ENCODE assay signal across 14 cellular contexts in genomic region chr1:241839369-241839990, GRCh38. TPM values are rescaled to one million over a fixed set of nuclear protein-coding genes. Genes with fewer than 3 reads are reported as not detected.
DNase-seq lines count a peak whose midpoint lies in the region; ATAC-seq and TF ChIP-seq lines count a peak whose summit lies in the region.
"Had no signal": no experiment of that assay in that cellular context is flagged by ENCODE, and none has a peak within 500 bp of the region (broad histone marks: within the 10 kb centered on the region; RNA-seq: fewer than 3 reads in every experiment).

No MANE protein-coding gene starts in this region.

- H2BK5ac ChIP-seq in IMR-90 (ENCODE audit: low read depth, low read length, poor library complexity, severe bottlenecking), result peak overlapping the region; percentile 100

- no peak overlapping the region for H2AFZ ChIP-seq in IMR-90 (replicated peaks; ENCODE audit: low read length, poor library complexity)

- peaks cover 4% of the 10 kb centered on the region for H3K27me3 Mint-ChIP-seq in activated naive CD8-positive, alpha-beta T cell treated with anti-CD3 and anti-CD28 coated beads, Interleukin-2, amount 50 U/mL, for 24 hours
- H3K27me3 Mint-ChIP-seq in activated naive CD8-positive, alpha-beta T cell treated with anti-CD3 and anti-CD28 coated beads for 36 hours, result peaks cover 7% of the 10 kb centered on the region
- no peaks in the 10 kb centered on the region for H3K27me3 Mint-ChIP-seq in stimulated activated naive B cell treated with anti-CD40 and anti-IgM and Interleukin-4, amounts not matched to agents 10 μg/mL and 1 μg/mL and 100 μg/mL, for 72 hours
- H3K27me3 Mint-ChIP-seq in natural killer cell treated with Interleukin-12 subunit alpha and Interleukin-12 subunit beta and Interleukin-15 and Interleukin-18, amount 100 ng/mL, for 72 hours, result peaks cover 27 to 41% of the 10 kb centered on the region in 2 donors
- H3K27me3 Mint-ChIP-seq: IgD-negative memory B cell had no signal

- peaks cover 2% of the 10 kb centered on the region; the same call in 1 of the 2 replicates for H4K20me1 ChIP-seq in IMR-90 (ENCODE audit: insufficient read depth, low read length)

- H3K79me1 ChIP-seq in IMR-90 (ENCODE audit: low read depth in 1 of 2, low read length in 2 of 2), result no peaks in the 10 kb centered on the region

- H3K14ac ChIP-seq in IMR-90 (replicated peaks; ENCODE audit: low read depth, low read length), result peak overlapping the region; percentile 72; the same call in 1 of the 2 replicates

- no peak overlapping the region for H3K56ac ChIP-seq in IMR-90 (ENCODE audit: extremely low read depth, insufficient read depth, low read length)

- no peak for DNase-seq in activated naive CD8-positive, alpha-beta T cell treated with anti-CD3 and anti-CD28 coated beads, Interleukin-2, amount 50 U/mL, for 24 hours
- DNase-seq in activated naive CD8-positive, alpha-beta T cell treated with anti-CD3 and anti-CD28 coated beads for 36 hours, result no peak
- DNase-seq in IMR-90, result no peak
- no peak for DNase-seq in stimulated activated naive B cell treated with anti-CD40 and anti-IgM and Interleukin-4, amounts not matched to agents 10 μg/mL and 1 μg/mL and 100 μg/mL, for 72 hours
- no peak for DNase-seq in natural killer cell treated with Interleukin-12 subunit alpha and Interleukin-12 subunit beta and Interleukin-15 and Interleukin-18, amount 100 ng/mL, for 72 hours (ENCODE audit: low spot score)
- no peak for DNase-seq in midbrain (lab: John Stamatoyannopoulos, UW)
- DNase-seq: activated T-cell treated with anti-CD3 and anti-CD28 coated beads, Interleukin-2, amount 50 U/mL, for 1 hour; COR-L47; immature natural killer cell; NCI-H146; uterus had no signal

- H3K4me3 Mint-ChIP-seq in activated naive CD8-positive, alpha-beta T cell treated with anti-CD3 and anti-CD28 coated beads, Interleukin-2, amount 50 U/mL, for 24 hours, result no peak overlapping the region
- no peak overlapping the region for H3K4me3 Mint-ChIP-seq in activated naive CD8-positive, alpha-beta T cell treated with anti-CD3 and anti-CD28 coated beads for 36 hours
- H3K4me3 Mint-ChIP-seq in stimulated activated naive B cell treated with anti-CD40 and anti-IgM and Interleukin-4, amounts not matched to agents 10 μg/mL and 1 μg/mL and 100 μg/mL, for 72 hours, result peak overlapping the region; percentile 25 to 55
- H3K4me3 Mint-ChIP-seq in natural killer cell treated with Interleukin-12 subunit alpha and Interleukin-12 subunit beta and Interleukin-15 and Interleukin-18, amount 100 ng/mL, for 72 hours, result no peak overlapping the region
- H3K4me3 Mint-ChIP-seq: immature natural killer cell had no signal

- CTCF ChIA-PET in IMR-90 (lab: Yijun Ruan, JAX), result interaction anchor here (0.6 kb wide), 1 partner anchor 356 kb away, joined by 3 read pairs; no protein-coding TSS in a partner anchor

- WGBS in IMR-90 (ENCODE audit: extremely low coverage in 2 of 2, insufficient read length in 1 of 2), 2 experiments, result no CpG with 5 or more reads among the region's 6 CpGs

- H3K4ac ChIP-seq in IMR-90 (ENCODE audit: low read depth, low read length), result peak overlapping the region; percentile 80

- dilution Hi-C loops in IMR-90 (cut with HindIII; ENCODE audit: low sequenced_read_pairs, unreplicated experiment), result no loop called here

- intact Hi-C loops in IMR-90 (cut with micrococcal nuclease), result no loop called here

- peaks cover 9% of the 10 kb centered on the region for H3K4me1 Mint-ChIP-seq in activated naive CD8-positive, alpha-beta T cell treated with anti-CD3 and anti-CD28 coated beads, Interleukin-2, amount 50 U/mL, for 24 hours
- peaks cover 9% of the 10 kb centered on the region for H3K4me1 Mint-ChIP-seq in activated naive CD8-positive, alpha-beta T cell treated with anti-CD3 and anti-CD28 coated beads for 36 hours
- H3K4me1 Mint-ChIP-seq in stimulated activated naive B cell treated with anti-CD40 and anti-IgM and Interleukin-4, amounts not matched to agents 10 μg/mL and 1 μg/mL and 100 μg/mL, for 72 hours, result peaks cover 12 to 30% of the 10 kb centered on the region in 2 donors
- no peaks in the 10 kb centered on the region for H3K4me1 Mint-ChIP-seq in natural killer cell treated with Interleukin-12 subunit alpha and Interleukin-12 subunit beta and Interleukin-15 and Interleukin-18, amount 100 ng/mL, for 72 hours (ENCODE audit: low read depth in 2 of 2)
- H3K4me1 Mint-ChIP-seq: immature natural killer cell had no signal

- H3K9me1 ChIP-seq in IMR-90 (ENCODE audit: insufficient read depth, low read length), result peaks cover 7% of the 10 kb centered on the region

- no peak overlapping the region for H3K4me2 ChIP-seq in IMR-90 (ENCODE audit: low read depth, low read length)

- H4K8ac ChIP-seq in IMR-90 (ENCODE audit: low read depth in 2 of 2, low read length in 2 of 2), result peak overlapping the region; percentile 32 to 46; a peak in 3 of 4 replicates

- H4K91ac ChIP-seq in IMR-90 (ENCODE audit: insufficient read depth, low read depth, low read length), result peak overlapping the region; percentile 88

- H3K36me3 ChIP-seq in IMR-90 (ENCODE audit: control insufficient read depth, insufficient read depth, low read length), result no peaks in the 10 kb centered on the region
- H3K36me3 ChIP-seq: uterus had no signal

- no peak overlapping the region for H3K9ac ChIP-seq in IMR-90 (ENCODE audit: low read depth, low read length)

- peak overlapping the region; percentile 71 for H2AK5ac ChIP-seq in IMR-90 (ENCODE audit: low read depth, low read length)

- H3K18ac ChIP-seq in IMR-90 (ENCODE audit: low read depth, low read length), result peak overlapping the region; percentile 62; the same call in 1 of the 2 replicates

- peak overlapping the region; percentile 87 for H2BK15ac ChIP-seq in IMR-90 (ENCODE audit: low read depth, low read length)

- no peak overlapping the region for H2AK9ac ChIP-seq in IMR-90 (replicated peaks; ENCODE audit: low read depth, low read length, poor library complexity)

- no TSS peak for BruUV-seq in IMR-90 (replicated peaks; lab: Mats Ljungman, UMichigan)

- H2BK20ac ChIP-seq in IMR-90 (ENCODE audit: low read depth, low read length), result peak overlapping the region; percentile 94

- H3K4me1 ChIP-seq in IMR-90 (ENCODE audit: control insufficient read depth, insufficient read depth, low read length), result peaks cover 14% of the 10 kb centered on the region
- H3K4me1 ChIP-seq: uterus had no signal

- no peak for TF ChIP-seq CTCF in IMR-90 (conservative IDR thresholded peaks at IDR 0.05; ENCODE audit: low read depth, low read length)

- POLR2A ChIA-PET in IMR-90 (lab: Charles Lee; ENCODE audit: unreplicated experiment), result no interaction called here

- no peaks in the 10 kb centered on the region for H3K36me3 Mint-ChIP-seq in activated naive CD8-positive, alpha-beta T cell treated with anti-CD3 and anti-CD28 coated beads, Interleukin-2, amount 50 U/mL, for 24 hours (ENCODE audit: low read depth)
- no peaks in the 10 kb centered on the region for H3K36me3 Mint-ChIP-seq in activated naive CD8-positive, alpha-beta T cell treated with anti-CD3 and anti-CD28 coated beads for 36 hours
- no peaks in the 10 kb centered on the region for H3K36me3 Mint-ChIP-seq in stimulated activated naive B cell treated with anti-CD40 and anti-IgM and Interleukin-4, amounts not matched to agents 10 μg/mL and 1 μg/mL and 100 μg/mL, for 72 hours
- H3K36me3 Mint-ChIP-seq in natural killer cell treated with Interleukin-12 subunit alpha and Interleukin-12 subunit beta and Interleukin-15 and Interleukin-18, amount 100 ng/mL, for 72 hours, result no peaks in the 10 kb centered on the region
- H3K36me3 Mint-ChIP-seq: immature natural killer cell had no signal

- H3K27ac ChIP-seq in IMR-90 (ENCODE audit: insufficient read depth, low read length), result peak overlapping the region; percentile 66; the same call in 1 of the 2 replicates
- H3K27ac ChIP-seq: uterus had no signal

- no peak for TF ChIP-seq RAD21 in IMR-90 (IDR thresholded peaks at IDR 0.05; ENCODE audit: low read length)

- H3K27ac Mint-ChIP-seq in activated naive CD8-positive, alpha-beta T cell treated with anti-CD3 and anti-CD28 coated beads, Interleukin-2, amount 50 U/mL, for 24 hours, result no peak overlapping the region
- no peak overlapping the region for H3K27ac Mint-ChIP-seq in activated naive CD8-positive, alpha-beta T cell treated with anti-CD3 and anti-CD28 coated beads for 36 hours
- peak overlapping the region; percentile 85 for H3K27ac Mint-ChIP-seq in stimulated activated naive B cell treated with anti-CD40 and anti-IgM and Interleukin-4, amounts not matched to agents 10 μg/mL and 1 μg/mL and 100 μg/mL, for 72 hours
- H3K27ac Mint-ChIP-seq in natural killer cell treated with Interleukin-12 subunit alpha and Interleukin-12 subunit beta and Interleukin-15 and Interleukin-18, amount 100 ng/mL, for 72 hours, result no peak overlapping the region
- H3K27ac Mint-ChIP-seq: IgD-negative memory B cell, immature natural killer cell had no signal

- H3K9me3 ChIP-seq in IMR-90 (ENCODE audit: control insufficient read depth, insufficient read depth, low read length), result no peaks in the 10 kb centered on the region
- H3K9me3 ChIP-seq: uterus had no signal

- peak overlapping the region; percentile 91 for H2BK120ac ChIP-seq in IMR-90 (ENCODE audit: low read depth, low read length)

- no peak for TF ChIP-seq POLR2A in IMR-90 (IDR thresholded peaks at IDR 0.05; ENCODE audit: low read depth, low read length)

- in situ Hi-C loops in IMR-90 (cut with MboI; ENCODE audit: low sequenced_read_pairs), result loop anchor here (5.0 kb wide), 2 partner anchors 227 to 317 kb away; no protein-coding TSS in a partner anchor

- peak overlapping the region; percentile 58; the same call in 1 of the 2 replicates for H3K23ac ChIP-seq in IMR-90 (ENCODE audit: low read depth, low read length)

- H3K4me3 ChIP-seq in IMR-90 (ENCODE audit: insufficient read depth, low read depth, low read length), result no peak overlapping the region
- H3K4me3 ChIP-seq: uterus had no signal

- peak; percentile 10 for ATAC-seq in activated naive CD8-positive, alpha-beta T cell treated with anti-CD3 and anti-CD28 coated beads, Interleukin-2, amount 50 U/mL, for 24 hours
- ATAC-seq in HG02642 (IDR thresholded peaks at IDR 0.05; ENCODE audit: poor library complexity, unreplicated experiment) (peak; percentile 69), IMR-90 (ENCODE audit: low read depth) (no peak), HG03280 (IDR thresholded peaks at IDR 0.05; ENCODE audit: unreplicated experiment) (no peak)
- ATAC-seq in stimulated activated naive B cell treated with anti-CD40 and anti-IgM and Interleukin-4, amounts not matched to agents 10 μg/mL and 1 μg/mL and 100 μg/mL, for 72 hours (replicated peaks), result peak; percentile 83 to 93
- no peak for ATAC-seq in natural killer cell treated with Interleukin-12 subunit alpha and Interleukin-12 subunit beta and Interleukin-15 and Interleukin-18, amount 100 ng/mL, for 72 hours

- no peaks in the 10 kb centered on the region for H3K9me3 Mint-ChIP-seq in activated naive CD8-positive, alpha-beta T cell treated with anti-CD3 and anti-CD28 coated beads, Interleukin-2, amount 50 U/mL, for 24 hours
- no peaks in the 10 kb centered on the region for H3K9me3 Mint-ChIP-seq in activated naive CD8-positive, alpha-beta T cell treated with anti-CD3 and anti-CD28 coated beads for 36 hours
- H3K9me3 Mint-ChIP-seq in stimulated activated naive B cell treated with anti-CD40 and anti-IgM and Interleukin-4, amounts not matched to agents 10 μg/mL and 1 μg/mL and 100 μg/mL, for 72 hours, result no peaks in the 10 kb centered on the region
- no peaks in the 10 kb centered on the region for H3K9me3 Mint-ChIP-seq in natural killer cell treated with Interleukin-12 subunit alpha and Interleukin-12 subunit beta and Interleukin-15 and Interleukin-18, amount 100 ng/mL, for 72 hours
- H3K9me3 Mint-ChIP-seq: IgD-negative memory B cell, immature natural killer cell had no signal

- H3K27me3 ChIP-seq in IMR-90 (ENCODE audit: control insufficient read depth, insufficient read depth, low read length), result no peaks in the 10 kb centered on the region
- H3K27me3 ChIP-seq: uterus had no signal

- H4K5ac ChIP-seq in IMR-90 (ENCODE audit: low read depth, low read length), result peak overlapping the region; percentile 32; the same call in 1 of the 2 replicates

RNA-seq across cellular contexts. Expression of gene EXO1, which starts 8.5 kb away (rescaled TPM):
- 10 to 100 TPM; 91.8 to 94.8 TPM for total RNA-seq in activated naive CD8-positive, alpha-beta T cell treated with anti-CD3 and anti-CD28 coated beads for 36 hours
- 12.9 and 18.9 TPM in 2 replicates for total RNA-seq in IMR-90 (2012; rRNA removed)
- polyA plus RNA-seq in IMR-90 (2012; rRNA removed), result 3.9 and 5.1 TPM in 2 replicates
- polyA plus RNA-seq in IMR-90 (2012; cell fraction: cytosol; rRNA removed), result 1.7 and 2.8 TPM in 2 replicates
- polyA plus RNA-seq in IMR-90 (2012; cell fraction: nucleus; rRNA removed; ENCODE audit: low replicate concordance), result 1.7 and 4.0 TPM in 2 replicates
- 10 to 100 TPM; 23.7 to 55.0 TPM for total RNA-seq in natural killer cell treated with Interleukin-12 subunit alpha and Interleukin-12 subunit beta and Interleukin-15 and Interleukin-18, amount 100 ng/mL, for 72 hours

Comparison
In these comparisons a context has a peak if more than half of its experiments do, and no peak if none do; other contexts are left out.
1. ATAC-seq: peak in activated naive CD8-positive, alpha-beta T cell treated with anti-CD3 and anti-CD28 coated beads, Interleukin-2, amount 50 U/mL, for 24 hours (single experiment), HG02642 (single experiment) and stimulated activated naive B cell treated with anti-CD40 and anti-IgM and Interleukin-4, amounts not matched to agents 10 μg/mL and 1 μg/mL and 100 μg/mL, for 72 hours (2 of 2); none in IMR-90 (single experiment), natural killer cell treated with Interleukin-12 subunit alpha and Interleukin-12 subunit beta and Interleukin-15 and Interleukin-18, amount 100 ng/mL, for 72 hours (0 of 2) and HG03280 (single experiment).
2. H3K4me3 Mint-ChIP-seq: peak in stimulated activated naive B cell treated with anti-CD40 and anti-IgM and Interleukin-4, amounts not matched to agents 10 μg/mL and 1 μg/mL and 100 μg/mL, for 72 hours (2 of 2); none in activated naive CD8-positive, alpha-beta T cell treated with anti-CD3 and anti-CD28 coated beads, Interleukin-2, amount 50 U/mL, for 24 hours (single experiment), activated naive CD8-positive, alpha-beta T cell treated with anti-CD3 and anti-CD28 coated beads for 36 hours (single experiment) and natural killer cell treated with Interleukin-12 subunit alpha and Interleukin-12 subunit beta and Interleukin-15 and Interleukin-18, amount 100 ng/mL, for 72 hours (single experiment).